ENCODE assay signal across 23 cellular contexts in genomic region chr6:163036251-163036650, GRCh38.
"Had no signal": no experiment of that assay in that cellular context is flagged by ENCODE, and none has a peak within 500 bp of the region (broad histone marks: within the 10 kb centered on the region; RNA-seq: fewer than 3 reads in every experiment).

No MANE protein-coding gene starts in this region.

- DNase-seq: activated CD4-positive, alpha-beta T cell treated with anti-CD3 and anti-CD28 coated beads for 1 hour; activated CD4-positive, alpha-beta T cell treated with anti-CD3 and anti-CD28 coated beads, Interleukin-2, amount 10 ng/mL, durations not matched to agents 24 days and 14 days; activated CD4-positive, alpha-beta T cell treated with anti-CD3 and anti-CD28 coated beads, Interleukin-2, amount 50 U/mL, for 48 hours; activated gamma-delta T cell; activated naive CD4-positive, alpha-beta T cell treated with anti-CD3 and anti-CD28 coated beads for 36 hours; activated T-cell treated with anti-CD3 and anti-CD28 coated beads, Interleukin-2, amount 50 U/mL, for 4 hours; amygdala; Karpas-422; MM.1S; NCI-H146; NCI-H187 treated with DMSO at 0.1 percent for 48 hours; NCI-H2081 treated with DMSO at 0.1 percent for 48 hours; NCI-H2171; NCI-H2227 treated with DMSO at 0.1 percent for 48 hours; NCI-H446 treated with DMSO at 0.1 percent for 48 hours; NCI-H524 treated with DMSO at 0.1 percent for 48 hours; PC-9; SK-N-SH; SW 1271; T-helper 9 cell had no signal

- ATAC-seq: activated T-cell treated with anti-CD3 and anti-CD28 coated beads, Interleukin-2, amount 50 U/mL, for 4 hours; K562; Right ventricle myocardium inferior; WTC11 had no signal
